Comparison of ENCODE assay signal across 1 cellular context in the genomic region with DNA sequence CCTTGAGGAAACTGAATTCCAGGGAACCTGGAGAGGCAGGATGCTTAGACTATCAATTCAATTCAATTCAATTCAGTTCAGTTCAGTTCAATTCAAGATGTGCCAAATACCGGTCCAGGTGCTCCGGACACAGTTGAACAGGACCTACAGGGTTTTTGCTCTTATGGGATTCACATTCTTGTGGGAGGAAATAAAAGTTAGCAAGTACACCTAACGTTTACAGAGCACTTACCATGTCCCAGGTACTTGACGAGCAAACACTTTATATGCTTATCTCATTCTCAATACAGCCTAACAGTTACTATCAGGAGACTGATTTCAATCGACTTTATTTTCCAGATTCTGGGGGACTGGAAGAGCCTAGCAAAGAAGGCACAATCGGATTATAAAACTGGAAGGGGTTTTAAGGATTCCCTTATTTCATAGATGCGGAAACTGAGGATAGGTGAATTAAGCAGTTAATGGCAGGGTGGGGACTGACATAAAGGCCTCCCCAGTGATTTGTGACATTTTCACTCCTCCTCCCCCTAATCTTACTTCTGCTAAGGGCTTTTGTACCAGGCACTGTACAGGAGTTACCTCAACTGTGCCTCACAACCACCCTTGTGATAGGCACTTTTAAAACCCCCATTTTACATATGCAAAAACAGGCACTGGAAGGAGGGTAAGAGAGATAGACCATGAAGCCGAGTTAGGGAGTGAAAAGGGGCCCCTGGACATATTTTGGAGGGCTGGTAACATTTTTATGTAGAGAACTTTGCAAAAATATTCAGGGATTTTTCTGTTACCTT.
TF ChIP-seq lines count a peak whose summit lies in the region.

No MANE protein-coding gene starts in this region.

TF ChIP-seq in WTC11, 78 proteins besides CTCF, POLR2A, EP300 and RAD21 (continued from another document):
- TF ChIP-seq, protein P1, sequence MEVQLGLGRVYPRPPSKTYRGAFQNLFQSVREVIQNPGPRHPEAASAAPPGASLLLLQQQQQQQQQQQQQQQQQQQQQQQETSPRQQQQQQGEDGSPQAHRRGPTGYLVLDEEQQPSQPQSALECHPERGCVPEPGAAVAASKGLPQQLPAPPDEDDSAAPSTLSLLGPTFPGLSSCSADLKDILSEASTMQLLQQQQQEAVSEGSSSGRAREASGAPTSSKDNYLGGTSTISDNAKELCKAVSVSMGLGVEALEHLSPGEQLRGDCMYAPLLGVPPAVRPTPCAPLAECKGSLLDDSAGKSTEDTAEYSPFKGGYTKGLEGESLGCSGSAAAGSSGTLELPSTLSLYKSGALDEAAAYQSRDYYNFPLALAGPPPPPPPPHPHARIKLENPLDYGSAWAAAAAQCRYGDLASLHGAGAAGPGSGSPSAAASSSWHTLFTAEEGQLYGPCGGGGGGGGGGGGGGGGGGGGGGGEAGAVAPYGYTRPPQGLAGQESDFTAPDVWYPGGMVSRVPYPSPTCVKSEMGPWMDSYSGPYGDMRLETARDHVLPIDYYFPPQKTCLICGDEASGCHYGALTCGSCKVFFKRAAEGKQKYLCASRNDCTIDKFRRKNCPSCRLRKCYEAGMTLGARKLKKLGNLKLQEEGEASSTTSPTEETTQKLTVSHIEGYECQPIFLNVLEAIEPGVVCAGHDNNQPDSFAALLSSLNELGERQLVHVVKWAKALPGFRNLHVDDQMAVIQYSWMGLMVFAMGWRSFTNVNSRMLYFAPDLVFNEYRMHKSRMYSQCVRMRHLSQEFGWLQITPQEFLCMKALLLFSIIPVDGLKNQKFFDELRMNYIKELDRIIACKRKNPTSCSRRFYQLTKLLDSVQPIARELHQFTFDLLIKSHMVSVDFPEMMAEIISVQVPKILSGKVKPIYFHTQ (CRISPR knock-in tag; IDR thresholded peaks at IDR 0.05), result no peak
- TF ChIP-seq FOXJ3 (CRISPR knock-in tag; IDR thresholded peaks at IDR 0.05; ENCODE audit: borderline replicate concordance), result no peak
TF ChIP-seq in WTC11: peak in this region for 0.
